Comparison of ENCODE assay signal across 8 cellular contexts in the genomic region with DNA sequence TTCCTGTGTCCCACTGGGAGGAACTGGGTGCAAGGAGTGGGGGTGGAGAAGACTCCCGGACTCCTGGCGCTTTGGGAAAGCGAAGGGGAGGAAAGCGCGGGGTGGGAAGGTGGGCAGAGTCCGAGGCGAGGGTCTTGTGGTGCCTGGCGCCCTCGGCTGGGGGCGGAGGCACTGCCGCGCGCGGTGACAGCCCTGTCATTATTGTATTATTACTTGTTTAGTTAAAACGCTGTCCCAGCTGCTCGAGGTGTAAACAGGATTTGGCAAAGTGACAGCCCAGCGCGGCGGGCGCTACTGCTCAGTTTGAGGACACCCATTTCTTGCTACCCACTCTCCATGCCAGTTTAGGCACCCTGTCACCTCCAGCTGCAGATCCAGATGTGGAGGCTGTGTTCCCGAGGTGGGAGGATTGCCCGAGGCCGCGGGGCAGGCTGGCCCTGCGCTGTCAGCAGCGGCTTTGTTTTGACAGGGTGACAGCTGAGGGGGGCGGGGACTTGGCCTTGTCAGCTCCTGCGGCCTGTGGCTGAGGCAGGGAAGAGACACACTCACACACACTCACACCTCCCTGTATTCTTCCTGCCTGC. TPM values are rescaled to one million over a fixed set of nuclear protein-coding genes. Genes with fewer than 3 reads are reported as not detected.
DNase-seq lines count a peak whose midpoint lies in the region; ATAC-seq, FAIRE-seq and TF ChIP-seq lines count a peak whose summit lies in the region.

No MANE protein-coding gene starts in this region.

- no peak overlapping the region for H3K27ac Mint-ChIP-seq in Caco-2 (ENCODE audit: unreplicated experiment)
- peak overlapping the region; percentile 93 for H3K27ac Mint-ChIP-seq in neural progenitor cell

- H3K27me3 ChIP-seq in Caco-2 (replicated peaks; ENCODE audit: control insufficient read depth, insufficient read depth, low read length) (no peaks in the 10 kb centered on the region), foreskin keratinocyte (no peaks in the 10 kb centered on the region), neural progenitor cell (no peaks in the 10 kb centered on the region), subcutaneous abdominal adipose tissue (ENCODE audit: control insufficient read depth in 5 of 5, insufficient read depth in 4 of 5, low read length in 5 of 5) (no peaks in the 10 kb centered on the region)

- peaks cover 53% of the 10 kb centered on the region for H3K79me2 ChIP-seq in neural progenitor cell (ENCODE audit: low read depth)

- peaks cover 25% of the 10 kb centered on the region for H3K4me1 Mint-ChIP-seq in Caco-2 (ENCODE audit: low read depth, unreplicated experiment)
- peaks cover 29% of the 10 kb centered on the region for H3K4me1 Mint-ChIP-seq in neural progenitor cell

- peaks cover 26% of the 10 kb centered on the region for H4K20me1 ChIP-seq in neural progenitor cell (ENCODE audit: low read depth)

- CTCF ChIA-PET in Caco-2 (lab: Charles Lee) = interaction anchor here (0.7 to 1.4 kb wide), 3 partner anchors 10 to 185 kb away, joined by 3 to 5 read pairs (median 3); no protein-coding TSS in a partner anchor

- peaks cover 43% of the 10 kb centered on the region for H3F3A ChIP-seq in neural progenitor cell (ENCODE audit: low read depth)

- H3K27ac ChIP-seq in foreskin keratinocyte (no peak overlapping the region), neural progenitor cell (peak overlapping the region; percentile 86), subcutaneous abdominal adipose tissue (ENCODE audit: low read depth, low read length) (peak overlapping the region; percentile 87)

- intact Hi-C loops in Caco-2 (cut with micrococcal nuclease; ENCODE audit: unreplicated experiment) = loop anchor here (1.0 to 2.0 kb wide), 2 partner anchors 94 to 144 kb away; a partner anchor contains a TSS

- DNase-seq in Caco-2 (peak; percentile 69 to 78), HTR-8/SVneo (ENCODE audit: insufficient read length, low spot score) (peak; percentile 61), RPMI8226 (peak; percentile 93), activated gamma-delta T cell treated with Interleukin-2 at 50 U/mL for 16 hours (peak; percentile 62), foreskin keratinocyte (no peak), neural progenitor cell (ENCODE audit: low spot score) (peak; percentile 77)

- no peak for FAIRE-seq in HTR-8/SVneo (lab: Jason Lieb, UNC)

- TF ChIP-seq CTCF in Caco-2 (IDR thresholded peaks at IDR 0.05; ENCODE audit: insufficient read depth in 1 of 2, low read depth in 1 of 2, low read length in 1 of 2, severe bottlenecking in 1 of 2, unreplicated experiment in 1 of 2) (no peak), foreskin keratinocyte (conservative IDR thresholded peaks at IDR 0.05) (no peak), neural progenitor cell (IDR thresholded peaks at IDR 0.05) (peak; percentile 7)

- H3K4me3 ChIP-seq in Caco-2 (ENCODE audit: low read depth, low read length) (peak overlapping the region; percentile 87), neural progenitor cell (peak overlapping the region; percentile 75), subcutaneous abdominal adipose tissue (ENCODE audit: low read depth in 1 of 5, low read length in 5 of 5) (peak overlapping the region; percentile 81 to 94 (median 88))

- 0 out of 2 replicates have a peak, but pooled peaks cover 7% of the 10 kb centered on the region for H3K4me1 ChIP-seq in Caco-2
- H3K4me1 ChIP-seq in foreskin keratinocyte = peaks cover 11% of the 10 kb centered on the region
- H3K4me1 ChIP-seq in neural progenitor cell = peaks cover 27% of the 10 kb centered on the region
- peaks cover 5 to 46% (median 45%) of the 10 kb centered on the region in 5 donors for H3K4me1 ChIP-seq in subcutaneous abdominal adipose tissue (ENCODE audit: control insufficient read depth in 5 of 5, insufficient read depth in 5 of 5, low read length in 5 of 5)

- peak overlapping the region; percentile 75 for H2AFZ ChIP-seq in neural progenitor cell (replicated peaks)

- H3K9ac ChIP-seq in neural progenitor cell = peak overlapping the region; percentile 33
- peak overlapping the region; percentile 65 to 89 (median 83) for H3K9ac ChIP-seq in subcutaneous abdominal adipose tissue (ENCODE audit: low read length in 5 of 5)

- H3K4me3 Mint-ChIP-seq in Caco-2 (ENCODE audit: unreplicated experiment) (peak overlapping the region; percentile 90), neural progenitor cell (peak overlapping the region; percentile 97)

- no TSS peak for BruUV-seq in Caco-2 (replicated peaks; lab: Mats Ljungman, UMichigan)

- H3K9me3 ChIP-seq in Caco-2 (no peaks in the 10 kb centered on the region), neural progenitor cell (ENCODE audit: low read depth) (no peaks in the 10 kb centered on the region), subcutaneous abdominal adipose tissue (ENCODE audit: control insufficient read depth in 5 of 5, low read length in 5 of 5) (no peaks in the 10 kb centered on the region)

- H3K27me3 Mint-ChIP-seq in Caco-2 (ENCODE audit: insufficient read depth, unreplicated experiment) (no peaks in the 10 kb centered on the region), neural progenitor cell (ENCODE audit: insufficient read depth, low read depth) (peaks cover 2% of the 10 kb centered on the region)

- H3K9me3 Mint-ChIP-seq in Caco-2 (ENCODE audit: unreplicated experiment) (no peaks in the 10 kb centered on the region), neural progenitor cell (no peaks in the 10 kb centered on the region)

- H3K4me2 ChIP-seq in neural progenitor cell = peak overlapping the region; percentile 90

- peak; percentile 43 for ATAC-seq in GM21381 (IDR thresholded peaks at IDR 0.05; ENCODE audit: unreplicated experiment)
- ATAC-seq in foreskin keratinocyte = peak; percentile 52

- POLR2A ChIA-PET in Caco-2 (lab: Charles Lee) = interaction anchor here (1.0 kb wide), 1 partner anchor 104 kb away, joined by 3 read pairs; no protein-coding TSS in a partner anchor

- no peaks in the 10 kb centered on the region for H3K36me3 Mint-ChIP-seq in Caco-2 (ENCODE audit: insufficient read depth, unreplicated experiment)
- H3K36me3 Mint-ChIP-seq in neural progenitor cell = no peaks in the 10 kb centered on the region

- no peaks in the 10 kb centered on the region for H3K36me3 ChIP-seq in Caco-2 (ENCODE audit: control insufficient read depth, insufficient read depth, low read length)
- H3K36me3 ChIP-seq in neural progenitor cell = no peaks in the 10 kb centered on the region
- no peaks in the 10 kb centered on the region for H3K36me3 ChIP-seq in subcutaneous abdominal adipose tissue (ENCODE audit: control insufficient read depth in 5 of 5, insufficient read depth in 5 of 5, low read length in 5 of 5)

RNA-seq across cellular contexts. Expression of a gene that starts 1.0 kb away (rescaled TPM):
- total RNA-seq in Caco-2 (2022) (8.1 and 9.8 TPM in 2 replicates), foreskin keratinocyte (4.5 and 6.9 TPM in 2 replicates), neural progenitor cell (ENCODE audit: low replicate concordance) (11.4 and 21.6 TPM in 2 replicates)
- 0.95 and 1.2 TPM in 2 replicates for polyA plus RNA-seq in foreskin keratinocyte

RNA-seq across cellular contexts. Expression of a gene that starts 29.2 kb away (rescaled TPM):
- total RNA-seq in Caco-2 (2022) (not detected in 2 replicates), foreskin keratinocyte (not detected in 2 replicates), neural progenitor cell (ENCODE audit: low replicate concordance) (not detected in 2 replicates)
- polyA plus RNA-seq in foreskin keratinocyte = not detected in 2 replicates

Comparison
In these comparisons a context has a peak if more than half of its experiments do, and no peak if none do; other contexts are left out.
1. DNase-seq: peak in Caco-2 (2 of 2), HTR-8/SVneo (single experiment), RPMI8226 (single experiment), activated gamma-delta T cell treated with Interleukin-2 at 50 U/mL for 16 hours (single experiment) and neural progenitor cell (single experiment); none in foreskin keratinocyte (0 of 2).
2. Peak in every context shown above with its lines, with median percentiles within 50 percentile points of each other: H3K4me3 ChIP-seq.